23 cellular contexts compared by ENCODE assay signal in the genomic region with DNA sequence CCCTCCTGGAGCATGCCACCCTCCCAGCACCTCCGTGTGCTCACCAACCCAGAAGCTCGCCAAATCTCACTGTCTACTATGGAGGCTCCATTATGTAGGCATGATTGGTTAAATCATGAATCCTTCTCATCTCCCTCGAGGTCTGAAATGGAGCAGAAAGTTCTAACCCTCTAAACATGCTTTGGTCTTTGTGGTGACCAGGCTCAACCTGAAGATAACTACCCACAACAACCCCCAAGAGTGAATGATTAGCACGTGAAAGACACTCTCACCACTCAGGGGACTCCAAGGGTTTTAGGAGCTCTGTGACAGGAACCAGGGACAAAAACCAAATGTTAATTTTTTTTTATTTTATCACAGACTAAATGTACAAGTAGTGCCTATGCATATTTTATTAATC. TPM values are rescaled to one million over a fixed set of nuclear protein-coding genes. Genes with fewer than 3 reads are reported as not detected.
A peak's percentile ranks its signal among the peaks of the same experiment; 100 is the strongest.
DNase-seq lines count a peak whose midpoint lies in the region; ATAC-seq, FAIRE-seq and TF ChIP-seq lines count a peak whose summit lies in the region.
"Had no signal": no experiment of that assay in that cellular context is flagged by ENCODE, and none has a peak within 500 bp of the region (broad histone marks: within the 10 kb centered on the region; RNA-seq: fewer than 3 reads in every experiment).

No MANE protein-coding gene starts in this region.

- DNase-seq in HepG2 (ENCODE audit: low spot score) = no peak
- DNase-seq in right lobe of liver = no peak
- no peak for DNase-seq in GM12878 (ENCODE audit: low read depth, low spot score)
- DNase-seq in CD4-positive, alpha-beta memory T cell = no peak
- DNase-seq in SW480 (ENCODE audit: low spot score) = no peak
- DNase-seq: AML-193; CD8-positive, alpha-beta T cell; DMS 273 treated with DMSO at 0.1 percent for 48 hours; DMS53; DND-41; EL; IMR-90 had no signal

- H3K27ac ChIP-seq in HepG2 (ENCODE audit: extremely low read length, insufficient read depth, low read length) = peak overlapping the region; percentile 0
- no peak overlapping the region for H3K27ac ChIP-seq in right lobe of liver
- H3K27ac ChIP-seq in GM12878 (ENCODE audit: control insufficient read depth, insufficient read depth) = no peak overlapping the region
- no peak overlapping the region for H3K27ac ChIP-seq in CD4-positive, alpha-beta memory T cell (ENCODE audit: low read depth, low read length)
- H3K27ac ChIP-seq: 22Rv1, A549, BLaER1, HL-60 had no signal

- BruUV-seq in HepG2 (replicated peaks; lab: Mats Ljungman, UMichigan) = no TSS peak
- no TSS peak for BruUV-seq in GM12878 (replicated peaks; lab: Mats Ljungman, UMichigan)

- H2AFZ ChIP-seq in HepG2 (ENCODE audit: low read length) (no peak overlapping the region), GM12878 (ENCODE audit: control insufficient read depth, low read depth, low read length) (peak overlapping the region; percentile 20; the same call in 1 of the 2 replicates)

- intact Hi-C loops in HepG2 (cut with micrococcal nuclease; ENCODE audit: unreplicated experiment) (no loop called here), right lobe of liver (cut with DNase I) (no loop called here), GM12878 (cut with micrococcal nuclease; ENCODE audit: unreplicated experiment) (no loop called here)
- intact Hi-C loops in CD4-positive, alpha-beta memory T cell (cut with micrococcal nuclease) = no loop called here

- peaks cover 0 to 6% (median 1%) of the 10 kb centered on the region in 8 donors for H3K9me3 Mint-ChIP-seq in CD4-positive, alpha-beta memory T cell
- H3K9me3 Mint-ChIP-seq: CD8-positive, alpha-beta T cell had no signal

- H3K36me3 ChIP-seq in HepG2 (replicated peaks in 1 of 2; ENCODE audit: control insufficient read depth in 1 of 2, insufficient read depth in 2 of 2, low read length in 2 of 2) = no peaks in the 10 kb centered on the region
- H3K36me3 ChIP-seq in right lobe of liver = no peaks in the 10 kb centered on the region
- no peaks in the 10 kb centered on the region for H3K36me3 ChIP-seq in GM12878 (ENCODE audit: control insufficient read depth in 2 of 2, insufficient read depth in 2 of 2, low read length in 1 of 2)
- no peaks in the 10 kb centered on the region for H3K36me3 ChIP-seq in CD4-positive, alpha-beta memory T cell (ENCODE audit: insufficient read depth, low read length)
- H3K36me3 ChIP-seq: BLaER1, HAP-1 had no signal

- CTCF ChIA-PET in HepG2 (lab: Yijun Ruan, JAX; ENCODE audit: low intra/inter-chr PET ratio, low total read pairs) (no interaction called here), GM12878 (lab: Yijun Ruan, JAX) (interaction anchor here (1.0 kb wide), 1 partner anchor 190 kb away, joined by 3 read pairs; no protein-coding TSS in a partner anchor)
- CTCF ChIA-PET in CD4-positive, alpha-beta memory T cell (lab: Charles Lee; ENCODE audit: partially characterized antibody) = no interaction called here

- H4K20me1 ChIP-seq in HepG2 (ENCODE audit: insufficient read depth, low read length) (no peaks in the 10 kb centered on the region), GM12878 (ENCODE audit: control insufficient read depth, insufficient read depth) (no peaks in the 10 kb centered on the region)
- H4K20me1 ChIP-seq: BLaER1 had no signal

- H3K9me3 ChIP-seq in HepG2 (ENCODE audit: low read length) = no peaks in the 10 kb centered on the region
- H3K9me3 ChIP-seq in right lobe of liver = no peaks in the 10 kb centered on the region
- H3K9me3 ChIP-seq in GM12878 (replicated peaks; ENCODE audit: control insufficient read depth, insufficient read depth, low read length) = peaks cover 1% of the 10 kb centered on the region; the same call in 1 of the 3 replicates
- no peaks in the 10 kb centered on the region for H3K9me3 ChIP-seq in CD4-positive, alpha-beta memory T cell (ENCODE audit: control insufficient read depth in 1 of 2, low read length in 2 of 2)
- H3K9me3 ChIP-seq: A549, HAP-1 had no signal

- 100% methylated on average over 4 of the region's 4 CpGs for WGBS in HepG2 (ENCODE audit: low lambda C conversion rate)
- no CpG with 5 or more reads among the region's 4 CpGs for WGBS in right lobe of liver (ENCODE audit: insufficient coverage, low coverage, low lambda C conversion rate, missing lambda C conversion rate)
- WGBS in GM12878 (ENCODE audit: insufficient coverage, insufficient replicate concordance, low lambda C conversion rate, missing lambda C conversion rate) = 0% methylated on average over 4 of the region's 4 CpGs

- POLR2A ChIA-PET in HepG2 (lab: Yijun Ruan, JAX) (no interaction called here), GM12878 (lab: Charles Lee) (no interaction called here)
- POLR2A ChIA-PET in CD4-positive, alpha-beta memory T cell (lab: Charles Lee; ENCODE audit: partially characterized antibody) = no interaction called here

- no peak for TF ChIP-seq POLR2A in HepG2 (IDR thresholded peaks at IDR 0.05; ENCODE audit: insufficient read depth in 1 of 2, low read depth in 2 of 2, low read length in 2 of 2)
- TF ChIP-seq POLR2A in right lobe of liver (IDR thresholded peaks at IDR 0.05) = no peak
- TF ChIP-seq POLR2A in GM12878 (IDR thresholded peaks at IDR 0.05; ENCODE audit: low read depth, low read length) = no peak

- H3K27ac Mint-ChIP-seq in CD4-positive, alpha-beta memory T cell = no peak overlapping the region
- H3K27ac Mint-ChIP-seq: CD14-positive monocyte; CD8-positive, alpha-beta T cell had no signal

- no peak for TF ChIP-seq RAD21 in HepG2 (CRISPR knock-in tag; IDR thresholded peaks at IDR 0.05)
- no peak for TF ChIP-seq RAD21 in GM12878 (IDR thresholded peaks at IDR 0.05; ENCODE audit: insufficient read depth, low read depth, low read length)

- H3K27me3 ChIP-seq in HepG2 (ENCODE audit: control insufficient read depth in 1 of 2, insufficient read depth in 2 of 2, low read length in 2 of 2) (no peaks in the 10 kb centered on the region), right lobe of liver (no peaks in the 10 kb centered on the region), GM12878 (replicated peaks in 1 of 2; ENCODE audit: control insufficient read depth in 2 of 2, insufficient read depth in 2 of 2, low read length in 1 of 2) (no peaks in the 10 kb centered on the region)
- no peaks in the 10 kb centered on the region for H3K27me3 ChIP-seq in CD4-positive, alpha-beta memory T cell (ENCODE audit: insufficient read depth, low read length)
- H3K27me3 ChIP-seq: BLaER1 had no signal

- TF ChIP-seq CTCF in HepG2 (CRISPR knock-in tag; IDR thresholded peaks at IDR 0.05) = no peak
- no peak for TF ChIP-seq CTCF in right lobe of liver (IDR thresholded peaks at IDR 0.05)
- TF ChIP-seq CTCF in GM12878 (IDR thresholded peaks at IDR 0.05 in 2 of 3, conservative IDR thresholded peaks at IDR 0.05 in 1 of 3; ENCODE audit: control insufficient read depth in 2 of 3, extremely low read depth in 1 of 3, insufficient read depth in 1 of 3, low read depth in 3 of 3, low read length in 3 of 3) = no peak

- ATAC-seq in HepG2 (no peak), right lobe of liver (no peak), HG03432 (IDR thresholded peaks at IDR 0.05; ENCODE audit: unreplicated experiment) (peak; percentile 26), GM12878 (no peak), GM21529 (IDR thresholded peaks at IDR 0.05; ENCODE audit: unreplicated experiment) (no peak)
- ATAC-seq: A549; CD8-positive, alpha-beta T cell; K562 had no signal

- TF ChIP-seq EP300 in HepG2 (IDR thresholded peaks at IDR 0.05; ENCODE audit: low read depth in 2 of 2, low read length in 2 of 2) (no peak), HepG2 (CRISPR knock-in tag; IDR thresholded peaks at IDR 0.05; ENCODE audit: borderline replicate concordance) (no peak), GM12878 (IDR thresholded peaks at IDR 0.05; ENCODE audit: borderline replicate concordance in 1 of 2, control insufficient read depth in 1 of 2, low read depth in 2 of 2, low read length in 2 of 2) (no peak)

- RAD21 ChIA-PET in GM12878 (lab: Charles Lee; ENCODE audit: unreplicated experiment) = interaction anchor here (0.7 to 1.0 kb wide), 2 partner anchors 32 to 45 kb away, joined by 3 read pairs; no protein-coding TSS in a partner anchor

- H3K4me3 ChIP-seq in HepG2 (replicated peaks in 1 of 3; ENCODE audit: insufficient read depth in 1 of 3, low read depth in 2 of 3, low read length in 3 of 3) (no peak overlapping the region), right lobe of liver (no peak overlapping the region), GM12878 (no peak overlapping the region)
- H3K4me3 ChIP-seq in CD4-positive, alpha-beta memory T cell (ENCODE audit: low read length in 2 of 2) = no peak overlapping the region
- H3K4me3 ChIP-seq: A549, BLaER1, HAP-1, K562 had no signal

- no peak overlapping the region for H3K4me2 ChIP-seq in HepG2 (ENCODE audit: low read depth, low read length)
- no peak overlapping the region for H3K4me2 ChIP-seq in GM12878 (ENCODE audit: control insufficient read depth, insufficient read depth)
- H3K4me2 ChIP-seq: A549, BLaER1 had no signal

- in situ Hi-C loops in HepG2 (cut with HindIII; ENCODE audit: extremely low pct_ligation_motif_present, low pct_unique_long_range_greater_than_20kb) = no loop called here
- in situ Hi-C loops in GM12878 (cut with MboI) = no loop called here

- H3K9ac ChIP-seq in HepG2 (ENCODE audit: insufficient read depth, low read depth, low read length) (no peak overlapping the region), GM12878 (ENCODE audit: control insufficient read depth, insufficient read depth, low read length) (no peak overlapping the region)
- H3K9ac ChIP-seq: BLaER1 had no signal

- H3K36me3 Mint-ChIP-seq in CD4-positive, alpha-beta memory T cell = no peaks in the 10 kb centered on the region
- H3K36me3 Mint-ChIP-seq: CD14-positive monocyte; CD8-positive, alpha-beta T cell had no signal

- no peaks in the 10 kb centered on the region for H3K4me1 Mint-ChIP-seq in CD4-positive, alpha-beta memory T cell

- no peak overlapping the region for H3K4me3 Mint-ChIP-seq in CD4-positive, alpha-beta memory T cell
- H3K4me3 Mint-ChIP-seq: CD14-positive monocyte; CD8-positive, alpha-beta T cell had no signal

- H3K4me1 ChIP-seq in HepG2 (ENCODE audit: insufficient read depth, low read length) = peaks cover 65% of the 10 kb centered on the region
- H3K4me1 ChIP-seq in right lobe of liver = peaks cover 0 to 6% (median 0%) of the 10 kb centered on the region in 4 donors
- peaks cover 2% of the 10 kb centered on the region for H3K4me1 ChIP-seq in GM12878 (ENCODE audit: control insufficient read depth, insufficient read depth, low read length)
- H3K4me1 ChIP-seq in CD4-positive, alpha-beta memory T cell (ENCODE audit: insufficient read depth, low read length) = no peaks in the 10 kb centered on the region
- H3K4me1 ChIP-seq: A549 had no signal

- H3K27me3 Mint-ChIP-seq in CD4-positive, alpha-beta memory T cell = peaks cover 0 to 2% of the 10 kb centered on the region in 2 donors

- FAIRE-seq in HepG2 (lab: Jason Lieb, UNC) (no peak), GM12878 (lab: Jason Lieb, UNC) (no peak)
- FAIRE-seq: A549, GM12891, GM19239, K562 had no signal

- H3K79me2 ChIP-seq in HepG2 (ENCODE audit: insufficient read depth, low read length) (peaks cover 34% of the 10 kb centered on the region), GM12878 (ENCODE audit: control insufficient read depth, insufficient read depth, low read length) (peaks cover 8% of the 10 kb centered on the region)

- SMC1A ChIA-PET in GM12878 (lab: Charles Lee; ENCODE audit: uncharacterized antibody, unreplicated experiment) = interaction anchor here (0.8 to 1.3 kb wide), 5 partner anchors 9 to 101 kb away, joined by 3 to 4 read pairs (median 3); no protein-coding TSS in a partner anchor

RNA-seq across cellular contexts. Expression of gene APBB2, which starts 47.2 kb away (rescaled TPM):
- 17.0 and 19.7 TPM in 2 replicates for total RNA-seq in HepG2 (2016; rRNA removed; fragmentation: Illumina TruSeq; extraction: Trizol)
- total RNA-seq in HepG2 (2016; cell fraction: cytosol; rRNA removed; fragmentation: Illumina TruSeq; extraction: Trizol; ENCODE audit: low read depth) = 14.9 and 15.5 TPM in 2 replicates
- total RNA-seq in HepG2 (2016; cell fraction: insoluble cytoplasmic fraction; rRNA removed; fragmentation: Illumina TruSeq; extraction: Trizol) = 17.3 and 17.6 TPM in 2 replicates
- total RNA-seq in HepG2 (2016; cell fraction: membrane; rRNA removed; fragmentation: Illumina TruSeq; extraction: Trizol) = 11.9 and 12.0 TPM in 2 replicates
- total RNA-seq in HepG2 (2016; cell fraction: nucleus; rRNA removed; fragmentation: Illumina TruSeq; extraction: Trizol) = 35.0 and 35.4 TPM in 2 replicates
- polyA plus RNA-seq in HepG2 (2011; rRNA removed) = 9.7 and 11.7 TPM in 2 replicates
- 10.4 and 11.7 TPM in 2 replicates for polyA plus RNA-seq in HepG2 (2011; cell fraction: cytosol; rRNA removed)
- polyA plus RNA-seq in HepG2 (2011; cell fraction: nucleus; rRNA removed) = 20.4 and 21.7 TPM in 2 replicates
- polyA plus RNA-seq in HepG2 (2012) = 8.9 and 9.8 TPM in 2 replicates
- 0.61 and 0.73 TPM in 2 replicates for polyA plus RNA-seq in HepG2 (2016; cell fraction: cytosol; fragmentation: Illumina TruSeq; extraction: Trizol; ENCODE audit: low read depth)
- polyA plus RNA-seq in HepG2 (2016; cell fraction: insoluble cytoplasmic fraction; fragmentation: Illumina TruSeq; extraction: Trizol; ENCODE audit: low read depth) = 12.6 and 12.9 TPM in 2 replicates
- 3.0 and 3.5 TPM in 2 replicates for polyA plus RNA-seq in HepG2 (2016; cell fraction: membrane; fragmentation: Illumina TruSeq; extraction: Trizol; ENCODE audit: low read depth)
- polyA plus RNA-seq in HepG2 (2016; cell fraction: nucleus; fragmentation: Illumina TruSeq; extraction: Trizol; ENCODE audit: insufficient read depth, low read depth) = 17.6 and 19.8 TPM in 2 replicates
- polyA minus RNA-seq in HepG2 (2011; rRNA and poly(A)+ RNA removed; ENCODE audit: low replicate concordance) = 15.2 and 41.3 TPM in 2 replicates
- 12.6 and 12.7 TPM in 2 replicates for polyA minus RNA-seq in HepG2 (2011; cell fraction: cytosol; rRNA and poly(A)+ RNA removed)
- polyA minus RNA-seq in HepG2 (2011; cell fraction: nucleus; rRNA and poly(A)+ RNA removed) = 42.4 and 49.7 TPM in 2 replicates
- 10 to 100 TPM; 14.1 to 27.9 (median 25.1) TPM for total RNA-seq in right lobe of liver
- total RNA-seq in GM12878 (2013; cell fraction: nucleolus; rRNA removed) = 108 and 115 TPM in 2 replicates
- 22.2 and 23.1 TPM in 2 replicates for total RNA-seq in GM12878 (2014; rRNA removed)
- total RNA-seq in GM12878 (2014; rRNA removed; fragmentation: Illumina TruSeq; extraction: Trizol) = 17.5 and 19.7 TPM in 2 replicates
- 24.6 and 24.8 TPM in 2 replicates for total RNA-seq in GM12878 (2021)
- polyA plus RNA-seq in GM12878 (2011; ENCODE audit: low read depth) = 4.4 TPM
- polyA plus RNA-seq in GM12878 (2011; rRNA removed) = 12.1 and 18.8 TPM in 2 replicates
- polyA plus RNA-seq in GM12878 (2011; cell fraction: cytosol; rRNA removed) = 15.4 and 20.5 TPM in 2 replicates
- polyA plus RNA-seq in GM12878 (2011; cell fraction: nucleus; rRNA removed) = 18.9 and 19.3 TPM in 2 replicates
- 7.5 and 9.0 TPM in 2 replicates for polyA plus RNA-seq in GM12878 (2012)
- polyA plus RNA-seq in GM12878 (2014; fragmentation: Illumina TruSeq; extraction: Trizol) = 19.8 and 23.3 TPM in 2 replicates
- 1 to 10 TPM; 2.7 to 3.1 TPM for polyA plus RNA-seq in GM12878 (2014; fragmentation: Nextera tagmentation; extraction: Ambion mirVana)
- 10.6 and 12.5 TPM in 2 replicates for polyA plus RNA-seq in GM12878 (2014; rRNA removed)
- 10 to 100 TPM; 15.9 to 19.3 TPM for polyA plus RNA-seq in GM12878 (2016; fragmentation: Nextera tagmentation; extraction: Ambion mirVana)
- polyA minus RNA-seq in GM12878 (2011; rRNA and poly(A)+ RNA removed) = 43.5 and 47.3 TPM in 2 replicates
- polyA minus RNA-seq in GM12878 (2011; cell fraction: cytosol; rRNA and poly(A)+ RNA removed) = 10.4 and 13.5 TPM in 2 replicates
- 31.8 and 43.5 TPM in 2 replicates for polyA minus RNA-seq in GM12878 (2011; cell fraction: nucleus; rRNA and poly(A)+ RNA removed)
- total RNA-seq in CD4-positive, alpha-beta memory T cell = under 1 TPM; 0.50 to 0.58 TPM
- not detected for polyA plus RNA-seq in CD4-positive, alpha-beta memory T cell

Comparison
In these comparisons a context has a peak if more than half of its experiments do, and no peak if none do; other contexts are left out.
1. RNA of gene APBB2, which starts 47.2 kb away (total RNA-seq): 14.1 to 27.9 TPM in right lobe of liver, 17.5 to 115 TPM in GM12878 and 11.9 to 35.4 TPM in HepG2; 0.50 to 0.58 TPM in CD4-positive, alpha-beta memory T cell; every median in the first group is over 4 times any median in the second.